ENCODE assay signal across 9 cellular contexts in the genomic region with DNA sequence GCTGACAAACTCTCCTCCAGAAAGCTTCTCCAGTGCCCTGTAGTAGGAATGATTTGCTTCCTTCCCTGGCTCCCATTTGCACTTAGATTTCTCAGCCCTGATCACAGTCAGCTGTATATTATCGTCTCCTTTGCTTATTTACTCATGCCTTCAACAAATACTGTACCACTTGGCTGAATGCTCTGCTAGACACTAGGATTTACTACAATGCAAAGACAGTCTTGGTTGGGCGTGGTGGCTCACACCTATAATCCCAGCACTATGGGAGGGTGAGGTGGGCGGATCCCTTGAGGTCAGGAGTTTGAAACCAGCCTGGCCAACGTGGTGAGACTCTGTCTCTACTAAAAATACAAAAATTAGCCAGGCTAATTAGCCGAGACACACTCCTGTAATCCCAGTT. TPM values are rescaled to one million over a fixed set of nuclear protein-coding genes. Genes with fewer than 3 reads are reported as not detected.
"Had no signal": no experiment of that assay in that cellular context is flagged by ENCODE, and none has a peak within 500 bp of the region (broad histone marks: within the 10 kb centered on the region; RNA-seq: fewer than 3 reads in every experiment).

No MANE protein-coding gene starts in this region.

RNA-seq across cellular contexts. Expression of a gene that starts 43.0 kb away (rescaled TPM):
- total RNA-seq: chondrocyte, dermis blood vessel endothelial cell, endothelial cell of umbilical vein, epithelial cell of proximal tubule, glomerular endothelial cell, kidney, left ventricle myocardium superior, lower leg skin, lung microvascular endothelial cell had no signal
